8 cellular contexts compared by ENCODE assay signal in the genomic region with DNA sequence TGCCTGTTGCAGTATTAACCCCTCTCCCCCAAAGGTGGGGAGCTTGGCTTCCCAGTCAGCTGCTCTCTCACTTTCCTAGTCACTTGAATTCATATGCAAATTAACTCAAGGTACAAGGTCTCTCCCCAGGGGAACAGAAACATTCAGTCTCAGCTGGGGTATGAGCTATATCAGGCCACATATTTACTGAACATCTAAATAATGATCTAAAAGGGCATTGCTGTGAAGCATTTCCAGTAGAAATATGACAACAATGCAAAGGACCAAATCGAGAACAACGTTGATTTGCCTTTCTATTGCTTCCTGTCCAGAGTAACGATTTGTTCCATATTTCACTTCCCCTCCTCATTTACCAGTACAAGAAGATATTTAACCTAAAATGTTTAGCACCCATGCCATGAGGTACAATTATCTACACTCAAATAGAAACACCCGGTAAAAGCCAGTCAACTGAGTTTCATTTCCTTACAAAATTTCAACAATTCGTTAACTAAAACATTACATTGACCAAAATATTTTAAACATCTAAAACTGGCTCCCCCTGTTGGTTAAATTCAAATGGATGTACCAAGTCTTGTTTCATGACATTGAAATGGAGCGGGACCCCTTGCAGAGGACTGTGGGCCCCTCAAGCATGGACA. TPM values are rescaled to one million over a fixed set of nuclear protein-coding genes. Genes with fewer than 3 reads are reported as not detected.
DNase-seq lines count a peak whose midpoint lies in the region; ATAC-seq and TF ChIP-seq lines count a peak whose summit lies in the region.

No MANE protein-coding gene starts in this region.

- H3K27me3 ChIP-seq in BJ (ENCODE audit: control insufficient read depth, insufficient read depth, low read length) = no peaks in the 10 kb centered on the region; the same call in 1 of the 2 replicates

- no peak overlapping the region for H3K4me3 ChIP-seq in BJ (ENCODE audit: low read depth, low read length)

- H3K36me3 ChIP-seq in BJ (ENCODE audit: control insufficient read depth, insufficient read depth, low read length) = no peaks in the 10 kb centered on the region

- POLR2A ChIA-PET in BJ (lab: Charles Lee) = no interaction called here

- ATAC-seq in GM18907 (IDR thresholded peaks at IDR 0.05; ENCODE audit: unreplicated experiment) (peak; percentile 97), HG03039 (IDR thresholded peaks at IDR 0.05; ENCODE audit: unreplicated experiment) (peak; percentile 65)

- TF ChIP-seq CTCF in BJ (IDR thresholded peaks at IDR 0.05; ENCODE audit: insufficient read depth, low read depth, low read length) = peak; percentile 27; the same call in 1 of the 2 replicates

- CTCF ChIA-PET in BJ (lab: Yijun Ruan, JAX) = interaction anchor here (0.8 to 1.7 kb wide), 5 partner anchors 7 to 174 kb away, joined by 3 to 5 read pairs (median 4); no protein-coding TSS in a partner anchor

- DNase-seq in BJ (ENCODE audit: low read depth) (no peak), SIG-M5 (lab: John Stamatoyannopoulos, UW) (peak; percentile 21), iris pigment epithelial cell (ENCODE audit: low read depth) (peak; percentile 15), NCI-H1930 (lab: John Stamatoyannopoulos, UW) (no peak), NCI-H146 (lab: John Stamatoyannopoulos, UW) (no peak), DMS53 (lab: John Stamatoyannopoulos, UW) (no peak)

RNA-seq across cellular contexts. Expression of a gene that starts 36.5 kb away (rescaled TPM):
- not detected in 2 replicates for polyA plus RNA-seq in BJ (2011; rRNA removed)
- polyA minus RNA-seq in BJ (2011; rRNA and poly(A)+ RNA removed) = not detected in 2 replicates

RNA-seq across cellular contexts. Expression of a gene that starts 43.4 kb away (rescaled TPM):
- 11.0 and 22.3 TPM in 2 replicates for polyA plus RNA-seq in BJ (2011; rRNA removed)
- 27.1 and 27.6 TPM in 2 replicates for polyA minus RNA-seq in BJ (2011; rRNA and poly(A)+ RNA removed)

Comparison
In these comparisons a context has a peak if more than half of its experiments do, and no peak if none do; other contexts are left out.
1. DNase-seq: peak in SIG-M5 (single experiment) and iris pigment epithelial cell (single experiment); none in BJ (single experiment), NCI-H1930 (0 of 2), NCI-H146 (single experiment) and DMS53 (single experiment).